ENCODE assay signal across 8 cellular contexts in genomic region chr19:55406869-55407624, GRCh38. TPM values are rescaled to one million over a fixed set of nuclear protein-coding genes. Genes with fewer than 3 reads are reported as not detected.
DNase-seq lines count a peak whose midpoint lies in the region; ATAC-seq lines count a peak whose summit lies in the region.

No MANE protein-coding gene starts in this region.

- ATAC-seq in HG02943 (IDR thresholded peaks at IDR 0.05; ENCODE audit: low read depth, unreplicated experiment) (peak; percentile 0), aorta (ENCODE audit: low FRiP score) (peak; percentile 2)

- H3K4me3 ChIP-seq in endocrine pancreas (ENCODE audit: control insufficient read depth, insufficient read depth, low read length) = no peak overlapping the region
- peak overlapping the region; percentile 39 to 76 for H3K4me3 ChIP-seq in muscle layer of colon (ENCODE audit: low read depth in 1 of 2, low read length in 2 of 2)
- H3K4me3 ChIP-seq in aorta (ENCODE audit: low read length in 2 of 2) = peak overlapping the region; percentile 40 to 58

- peak; percentile 82 for DNase-seq in NCI-H2227 (lab: John Stamatoyannopoulos, UW; ENCODE audit: unreplicated experiment)
- DNase-seq in NCI-H2227 treated with DMSO at 0.1 percent for 48 hours (lab: John Stamatoyannopoulos, UW) = no peak
- DNase-seq in T-helper 2 cell treated with Interferon-gamma antibody and Interleukin-4, amounts not matched to agents 5 μg/mL and 100 μg/mL, for 36 hours (ENCODE audit: low spot score) = no peak
- DNase-seq in aorta = peak; percentile 60 to 83
- no peak for DNase-seq in GOT3 (lab: John Stamatoyannopoulos, UW)

- H3K4me1 ChIP-seq in endocrine pancreas (ENCODE audit: control insufficient read depth, insufficient read depth, low read length) = no peaks in the 10 kb centered on the region
- peaks cover 16% of the 10 kb centered on the region for H3K4me1 ChIP-seq in muscle layer of colon (ENCODE audit: insufficient read depth, low read length)
- H3K4me1 ChIP-seq in aorta (ENCODE audit: control insufficient read depth in 1 of 2, insufficient read depth in 2 of 2, low read length in 2 of 2) = peaks cover 0 to 2% of the 10 kb centered on the region in 2 donors

- H3K4me1 Mint-ChIP-seq in T-helper 2 cell treated with Interferon-gamma antibody and Interleukin-4, amounts not matched to agents 5 μg/mL and 100 μg/mL, for 36 hours (ENCODE audit: low read depth) = peaks cover 25% of the 10 kb centered on the region

- H3K4me3 Mint-ChIP-seq in T-helper 2 cell treated with Interferon-gamma antibody and Interleukin-4, amounts not matched to agents 5 μg/mL and 100 μg/mL, for 36 hours = peak overlapping the region; percentile 86

- peak overlapping the region; percentile 92 for H3K9ac ChIP-seq in endocrine pancreas (ENCODE audit: control insufficient read depth, insufficient read depth, low read length)
- H3K9ac ChIP-seq in muscle layer of colon (ENCODE audit: low read length) = no peak overlapping the region

- H3K27me3 Mint-ChIP-seq in T-helper 2 cell treated with Interferon-gamma antibody and Interleukin-4, amounts not matched to agents 5 μg/mL and 100 μg/mL, for 36 hours (ENCODE audit: low read depth) = peaks cover 8% of the 10 kb centered on the region

- H3K9me3 ChIP-seq in endocrine pancreas (ENCODE audit: control insufficient read depth, low read length) (no peaks in the 10 kb centered on the region), muscle layer of colon (ENCODE audit: low read length) (no peaks in the 10 kb centered on the region), aorta (ENCODE audit: control insufficient read depth, low read length) (no peaks in the 10 kb centered on the region)

- peaks cover 48% of the 10 kb centered on the region for H3K36me3 Mint-ChIP-seq in T-helper 2 cell treated with Interferon-gamma antibody and Interleukin-4, amounts not matched to agents 5 μg/mL and 100 μg/mL, for 36 hours (ENCODE audit: low read depth)

- intact Hi-C loops in aorta (cut with DNase I) = loop anchor here in 1 of 2 donors (1.0 kb wide), 1 partner anchor 22 kb away; the partner anchor contains the start of gene RPL28

- H3K27me3 ChIP-seq in endocrine pancreas (ENCODE audit: control insufficient read depth, insufficient read depth, low read length) (no peaks in the 10 kb centered on the region), muscle layer of colon (ENCODE audit: control insufficient read depth in 1 of 2, insufficient read depth in 2 of 2, low read length in 2 of 2) (no peaks in the 10 kb centered on the region), aorta (ENCODE audit: control insufficient read depth in 1 of 2, insufficient read depth in 2 of 2, low read length in 1 of 2) (no peaks in the 10 kb centered on the region)

- H3K27ac Mint-ChIP-seq in T-helper 2 cell treated with Interferon-gamma antibody and Interleukin-4, amounts not matched to agents 5 μg/mL and 100 μg/mL, for 36 hours = peak overlapping the region; percentile 99

- peaks cover 23% of the 10 kb centered on the region for H3K9me3 Mint-ChIP-seq in T-helper 2 cell treated with Interferon-gamma antibody and Interleukin-4, amounts not matched to agents 5 μg/mL and 100 μg/mL, for 36 hours

- H3K27ac ChIP-seq in muscle layer of colon (ENCODE audit: low read depth, low read length) = peak overlapping the region; percentile 88
- peak overlapping the region; percentile 24 to 81 for H3K27ac ChIP-seq in aorta (ENCODE audit: low read depth in 1 of 2, low read length in 2 of 2)

- H3K36me3 ChIP-seq in endocrine pancreas (ENCODE audit: control insufficient read depth, insufficient read depth, low read length) (peaks cover 4% of the 10 kb centered on the region), muscle layer of colon (ENCODE audit: insufficient read depth, low read length) (peaks cover 25% of the 10 kb centered on the region), aorta (ENCODE audit: control insufficient read depth in 1 of 2, insufficient read depth in 2 of 2, low read length in 1 of 2) (no peaks in the 10 kb centered on the region)

- WGBS in aorta, 2 donors = 8% methylated on average over 41 of the region's 41 CpGs

RNA-seq across cellular contexts. Expression of gene UBE2S, which starts 0.5 kb away (rescaled TPM):
- 10 to 100 TPM; 13.2 to 26.8 TPM for total RNA-seq in aorta
- polyA plus RNA-seq in aorta = 1 to 10 TPM; 7.0 to 8.4 TPM

RNA-seq across cellular contexts. Expression of gene RPL28, which starts 21.3 kb away (rescaled TPM):
- total RNA-seq in aorta = 1,000 to 10,000 TPM in 1 of 2 donors, 100 to 1,000 TPM in 1; 841 to 1,022 TPM
- 1,000 to 10,000 TPM; 1,298 to 1,335 TPM for polyA plus RNA-seq in aorta

RNA-seq across cellular contexts. Expression of gene TMEM238, which starts 23.0 kb away (rescaled TPM):
- total RNA-seq in aorta = 1 to 10 TPM in 1 of 2 donors, under 1 TPM in 1; 0.94 to 2.4 TPM
- polyA plus RNA-seq in aorta = not detected

RNA-seq across cellular contexts. Expression of gene TMEM190, which starts 30.4 kb away (rescaled TPM):
- not detected for total RNA-seq in aorta
- not detected for polyA plus RNA-seq in aorta

RNA-seq across cellular contexts. Expression of gene SHISA7, which starts 36.1 kb away (rescaled TPM):
- not detected for total RNA-seq in aorta
- polyA plus RNA-seq in aorta = under 1 TPM in 1 of 2 donors, not detected in 1; 0.05 TPM

Comparison
In these comparisons a context has a peak if more than half of its experiments do, and no peak if none do; other contexts are left out.
1. DNase-seq: peak in NCI-H2227 (single experiment) and aorta (2 of 2); none in NCI-H2227 treated with DMSO at 0.1 percent for 48 hours (single experiment), T-helper 2 cell treated with Interferon-gamma antibody and Interleukin-4, amounts not matched to agents 5 μg/mL and 100 μg/mL, for 36 hours (single experiment) and GOT3 (single experiment).